Comparison of ENCODE assay signal across 1 cellular context in genomic region chr3:13537244-13537921, GRCh38.
TF ChIP-seq lines count a peak whose summit lies in the region.

No MANE protein-coding gene starts in this region.

TF ChIP-seq in A549, 52 proteins besides CTCF, POLR2A, EP300 and RAD21 (continued from another document):
- TF ChIP-seq, protein P1, sequence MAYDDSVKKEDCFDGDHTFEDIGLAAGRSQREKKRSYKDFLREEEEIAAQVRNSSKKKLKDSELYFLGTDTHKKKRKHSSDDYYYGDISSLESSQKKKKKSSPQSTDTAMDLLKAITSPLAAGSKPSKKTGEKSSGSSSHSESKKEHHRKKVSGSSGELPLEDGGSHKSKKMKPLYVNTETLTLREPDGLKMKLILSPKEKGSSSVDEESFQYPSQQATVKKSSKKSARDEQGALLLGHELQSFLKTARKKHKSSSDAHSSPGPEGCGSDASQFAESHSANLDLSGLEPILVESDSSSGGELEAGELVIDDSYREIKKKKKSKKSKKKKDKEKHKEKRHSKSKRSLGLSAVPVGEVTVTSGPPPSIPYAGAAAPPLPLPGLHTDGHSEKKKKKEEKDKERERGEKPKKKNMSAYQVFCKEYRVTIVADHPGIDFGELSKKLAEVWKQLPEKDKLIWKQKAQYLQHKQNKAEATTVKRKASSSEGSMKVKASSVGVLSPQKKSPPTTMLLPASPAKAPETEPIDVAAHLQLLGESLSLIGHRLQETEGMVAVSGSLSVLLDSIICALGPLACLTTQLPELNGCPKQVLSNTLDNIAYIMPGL (CRISPR knock-in tag; IDR thresholded peaks at IDR 0.05; ENCODE audit: borderline replicate concordance): no peak
- TF ChIP-seq, protein P2, sequence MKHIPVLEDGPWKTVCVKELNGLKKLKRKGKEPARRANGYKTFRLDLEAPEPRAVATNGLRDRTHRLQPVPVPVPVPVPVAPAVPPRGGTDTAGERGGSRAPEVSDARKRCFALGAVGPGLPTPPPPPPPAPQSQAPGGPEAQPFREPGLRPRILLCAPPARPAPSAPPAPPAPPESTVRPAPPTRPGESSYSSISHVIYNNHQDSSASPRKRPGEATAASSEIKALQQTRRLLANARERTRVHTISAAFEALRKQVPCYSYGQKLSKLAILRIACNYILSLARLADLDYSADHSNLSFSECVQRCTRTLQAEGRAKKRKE (CRISPR knock-in tag; IDR thresholded peaks at IDR 0.05; ENCODE audit: low read depth): no peak
- TF ChIP-seq FOXS1 (CRISPR knock-in tag; IDR thresholded peaks at IDR 0.05): no peak
- no peak for TF ChIP-seq FOSB (CRISPR knock-in tag; IDR thresholded peaks at IDR 0.05)
- no peak for TF ChIP-seq ZC3H11A (IDR thresholded peaks at IDR 0.05)
- TF ChIP-seq MAX (IDR thresholded peaks at IDR 0.05): no peak; the same call in 1 of the 2 replicates
- no peak for TF ChIP-seq HOXA7 (CRISPR knock-in tag; IDR thresholded peaks at IDR 0.05)
- TF ChIP-seq CEBPB (IDR thresholded peaks at IDR 0.05): no peak
- TF ChIP-seq, protein P3, sequence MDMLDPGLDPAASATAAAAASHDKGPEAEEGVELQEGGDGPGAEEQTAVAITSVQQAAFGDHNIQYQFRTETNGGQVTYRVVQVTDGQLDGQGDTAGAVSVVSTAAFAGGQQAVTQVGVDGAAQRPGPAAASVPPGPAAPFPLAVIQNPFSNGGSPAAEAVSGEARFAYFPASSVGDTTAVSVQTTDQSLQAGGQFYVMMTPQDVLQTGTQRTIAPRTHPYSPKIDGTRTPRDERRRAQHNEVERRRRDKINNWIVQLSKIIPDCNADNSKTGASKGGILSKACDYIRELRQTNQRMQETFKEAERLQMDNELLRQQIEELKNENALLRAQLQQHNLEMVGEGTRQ (IDR thresholded peaks at IDR 0.05): no peak
- TF ChIP-seq CBX2 (IDR thresholded peaks at IDR 0.05; ENCODE audit: borderline replicate concordance, low read depth): no peak
- TF ChIP-seq NPAS2 (CRISPR knock-in tag; IDR thresholded peaks at IDR 0.05; ENCODE audit: borderline replicate concordance): no peak
